In genomic region chr11:129750343-129751292, GRCh38 we compare ENCODE assay signal across 1 cellular context.
A peak's percentile ranks its signal among the peaks of the same experiment; 100 is the strongest.
TF ChIP-seq lines count a peak whose summit lies in the region.

No MANE protein-coding gene starts in this region.

TF ChIP-seq in HepG2, 621 proteins besides CTCF, POLR2A, EP300 and RAD21 (continued from another document and continues in another):
- TF ChIP-seq ZFP91 (CRISPR knock-in tag; IDR thresholded peaks at IDR 0.05; ENCODE audit: borderline replicate concordance) (peak; percentile 74), ZFX (CRISPR knock-in tag; IDR thresholded peaks at IDR 0.05; ENCODE audit: low read depth) (peak; percentile 79), IRF9 (CRISPR knock-in tag; IDR thresholded peaks at IDR 0.05; ENCODE audit: borderline replicate concordance) (peak; percentile 44; the same call in 1 of the 2 replicates), ZBTB43 (CRISPR knock-in tag; conservative IDR thresholded peaks at IDR 0.05) (peak; percentile 74), ZSCAN25 (CRISPR knock-in tag; IDR thresholded peaks at IDR 0.05) (peak; percentile 44; the same call in 1 of the 2 replicates), SALL1 (CRISPR knock-in tag; IDR thresholded peaks at IDR 0.05) (peak; percentile 79), REPIN1 (CRISPR knock-in tag; IDR thresholded peaks at IDR 0.05; ENCODE audit: borderline replicate concordance, low read depth) (peak; percentile 78), IKZF5 (CRISPR knock-in tag; IDR thresholded peaks at IDR 0.05) (0 out of 2 replicates have a peak, but pooled peaks have one; percentile 54), MIXL1 (CRISPR knock-in tag; IDR thresholded peaks at IDR 0.05) (peak; percentile 59; the same call in 1 of the 2 replicates), HNRNPLL (IDR thresholded peaks at IDR 0.05; ENCODE audit: low read depth, low read length, poor library complexity, severe bottlenecking) (peak; percentile 89), ZNF33A (CRISPR knock-in tag; IDR thresholded peaks at IDR 0.05; ENCODE audit: borderline replicate concordance) (no peak), HOXA3 (CRISPR knock-in tag; IDR thresholded peaks at IDR 0.05) (peak; percentile 74), ZNF180 (CRISPR knock-in tag; IDR thresholded peaks at IDR 0.05; ENCODE audit: borderline replicate concordance, low read depth) (no peak), SP4 (CRISPR knock-in tag; IDR thresholded peaks at IDR 0.05) (peak; percentile 27; the same call in 1 of the 2 replicates), PRPF4 (IDR thresholded peaks at IDR 0.05; ENCODE audit: low read depth, low read length, poor library complexity, severe bottlenecking) (no peak), KLF12 (CRISPR knock-in tag; IDR thresholded peaks at IDR 0.05; ENCODE audit: borderline replicate concordance) (peak; percentile 60; the same call in 1 of the 2 replicates), ZNF563 (CRISPR knock-in tag; IDR thresholded peaks at IDR 0.05) (peak; percentile 47; the same call in 1 of the 2 replicates), ZZZ3 (CRISPR knock-in tag; IDR thresholded peaks at IDR 0.05; ENCODE audit: borderline replicate concordance) (no peak), SAFB2 (CRISPR knock-in tag; IDR thresholded peaks at IDR 0.05; ENCODE audit: borderline replicate concordance, low read depth) (no peak), ATF7-NPFF (CRISPR knock-in tag; IDR thresholded peaks at IDR 0.05; ENCODE audit: low read depth) (0 out of 2 replicates have a peak, but pooled peaks have one; percentile 53), FOXP4 (CRISPR knock-in tag; IDR thresholded peaks at IDR 0.05) (peak; percentile 18; the same call in 1 of the 2 replicates), PREB (CRISPR knock-in tag; IDR thresholded peaks at IDR 0.05) (peak; percentile 87; the same call in 1 of the 2 replicates), KDM3A (CRISPR knock-in tag; IDR thresholded peaks at IDR 0.05; ENCODE audit: low read depth) (peak; percentile 72; the same call in 1 of the 2 replicates), PATZ1 (CRISPR knock-in tag; IDR thresholded peaks at IDR 0.05) (no peak), ZSCAN21 (CRISPR knock-in tag; IDR thresholded peaks at IDR 0.05; ENCODE audit: borderline replicate concordance) (peak; percentile 85), ATM (IDR thresholded peaks at IDR 0.05; ENCODE audit: borderline replicate concordance) (no peak), ARID2 (CRISPR knock-in tag; IDR thresholded peaks at IDR 0.05; ENCODE audit: borderline replicate concordance) (no peak), CREB3 (CRISPR knock-in tag; IDR thresholded peaks at IDR 0.05) (0 out of 2 replicates have a peak, but pooled peaks have one; percentile 35), HES4 (CRISPR knock-in tag; IDR thresholded peaks at IDR 0.05; ENCODE audit: borderline replicate concordance) (0 out of 2 replicates have a peak, but pooled peaks have one; percentile 53), TFDP1 (CRISPR knock-in tag; IDR thresholded peaks at IDR 0.05; ENCODE audit: borderline replicate concordance) (peak; percentile 84), ZNF800 (CRISPR knock-in tag; IDR thresholded peaks at IDR 0.05) (peak; percentile 64; the same call in 1 of the 2 replicates), ZNF282 (IDR thresholded peaks at IDR 0.05; ENCODE audit: partially characterized antibody) (no peak), SMAD3 (CRISPR knock-in tag; IDR thresholded peaks at IDR 0.05) (0 out of 2 replicates have a peak, but pooled peaks have one; percentile 60), FOXK2 (IDR thresholded peaks at IDR 0.05) (no peak), ARID4A (CRISPR knock-in tag; IDR thresholded peaks at IDR 0.05; ENCODE audit: borderline replicate concordance) (peak; percentile 34; the same call in 1 of the 2 replicates), NPAS2 (CRISPR knock-in tag; IDR thresholded peaks at IDR 0.05; ENCODE audit: borderline replicate concordance) (no peak)
